In the genomic region with DNA sequence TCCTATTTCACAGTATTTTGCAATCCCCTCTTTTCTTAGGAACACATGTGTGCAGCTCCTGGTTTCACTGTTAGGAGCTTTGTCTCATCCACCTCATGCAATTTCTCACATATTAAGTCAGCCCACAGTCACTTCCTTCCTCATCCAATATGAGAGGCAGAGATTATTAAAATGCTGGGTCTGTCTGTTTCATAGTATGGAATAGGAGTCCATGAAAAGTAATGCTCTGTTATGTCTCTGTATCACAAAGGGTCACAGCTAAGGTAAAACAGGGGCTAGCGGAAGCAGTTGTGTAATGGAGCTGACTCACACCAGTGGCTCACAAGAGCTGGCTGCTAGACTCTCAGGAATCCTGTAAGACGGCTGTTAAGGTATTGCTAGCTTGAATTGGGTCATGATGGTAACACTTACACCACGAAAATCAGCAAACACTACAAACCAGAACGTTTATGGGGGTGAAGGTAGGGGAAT, we compare ENCODE assay signal across 1 cellular context.
TF ChIP-seq lines count a peak whose summit lies in the region.

No MANE protein-coding gene starts in this region.

TF ChIP-seq in GM23338, 12 proteins besides CTCF, POLR2A, EP300 and RAD21 (continued from another document):
- no peak for TF ChIP-seq ZNF462 (CRISPR knock-in tag; IDR thresholded peaks at IDR 0.05)
- TF ChIP-seq REST (IDR thresholded peaks at IDR 0.05; ENCODE audit: unreplicated experiment), result no peak
- no peak for TF ChIP-seq POLR2AphosphoS5 (IDR thresholded peaks at IDR 0.05; ENCODE audit: low read depth)
- no peak for TF ChIP-seq CREB1 (CRISPR knock-in tag; IDR thresholded peaks at IDR 0.05; ENCODE audit: low read depth)
- TF ChIP-seq EZH2 (IDR thresholded peaks at IDR 0.05; ENCODE audit: low read depth, unreplicated experiment), result no peak
- no peak for TF ChIP-seq NANOG (IDR thresholded peaks at IDR 0.05; ENCODE audit: borderline replicate concordance)
- TF ChIP-seq ETS1 (IDR thresholded peaks at IDR 0.05), result no peak
- no peak for TF ChIP-seq STAT1 (IDR thresholded peaks at IDR 0.05; ENCODE audit: unreplicated experiment)
- no peak for TF ChIP-seq ZNF331 (CRISPR knock-in tag; IDR thresholded peaks at IDR 0.05; ENCODE audit: low read depth)
- TF ChIP-seq ZNF114 (CRISPR knock-in tag; IDR thresholded peaks at IDR 0.05), result no peak
